1 cellular context compared by ENCODE assay signal in genomic region chr17:7558544-7559306, GRCh38.
TF ChIP-seq lines count a peak whose summit lies in the region.

Gene TNFSF13 (plus strand): TSS chr17:7558750. CDS start chr17:7559040, 290 bp downstream.

TF ChIP-seq in SK-N-SH treated with all-trans-retinoic acid at 6 μM for 48 hours, 23 proteins besides CTCF, POLR2A, EP300 and RAD21 (continued from another document):
- TF ChIP-seq CSRNP3 (CRISPR knock-in tag; IDR thresholded peaks at IDR 0.05) (no peak), RARB (CRISPR knock-in tag; IDR thresholded peaks at IDR 0.05) (no peak), ZFP3 (CRISPR knock-in tag; IDR thresholded peaks at IDR 0.05) (no peak), PPARA (CRISPR knock-in tag; IDR thresholded peaks at IDR 0.05; ENCODE audit: borderline replicate concordance) (no peak), CSDC2 (CRISPR knock-in tag; IDR thresholded peaks at IDR 0.05) (no peak), ESRRG (CRISPR knock-in tag; IDR thresholded peaks at IDR 0.05) (no peak), ZFP30 (CRISPR knock-in tag; IDR thresholded peaks at IDR 0.05) (no peak)
